ENCODE assay signal across 8 cellular contexts in genomic region chr1:197198911-197199310, GRCh38. TPM values are rescaled to one million over a fixed set of nuclear protein-coding genes. Genes with fewer than 3 reads are reported as not detected.
A peak's percentile ranks its signal among the peaks of the same experiment; 100 is the strongest.
DNase-seq lines count a peak whose midpoint lies in the region; ATAC-seq and TF ChIP-seq lines count a peak whose summit lies in the region.

No MANE protein-coding gene starts in this region.

- H3K4me2 ChIP-seq in GM23248 (ENCODE audit: unreplicated experiment): peak overlapping the region; percentile 95

- peak overlapping the region; percentile 95 for H3K9ac ChIP-seq in GM23248

- intact Hi-C loops in Panc1 (cut with micrococcal nuclease; ENCODE audit: unreplicated experiment): no loop called here
- intact Hi-C loops in esophagus muscularis mucosa (cut with DNase I): loop anchor here (5.0 kb wide), 1 partner anchor 958 kb away; the partner anchor contains the start of gene NEK7
- intact Hi-C loops in psoas muscle (cut with DNase I): no loop called here

- peaks cover 81% of the 10 kb centered on the region for H3K79me2 ChIP-seq in GM23248 (ENCODE audit: insufficient read depth)

- CTCF ChIA-PET in Panc1 (lab: Charles Lee): no interaction called here

- 3% methylated on average over 2 of the region's 2 CpGs for WGBS in GM23248 (ENCODE audit: low coverage in 1 of 2, low lambda C conversion rate in 2 of 2, missing lambda C conversion rate in 2 of 2), 2 experiments
- WGBS in esophagus muscularis mucosa: 42% methylated on average over 2 of the region's 2 CpGs
- 34 to 40% (median 37%) methylated on average over 2 of the region's 2 CpGs for WGBS in psoas muscle, 3 donors

- H3K36me3 ChIP-seq in GM23248 (ENCODE audit: low read depth): no peaks in the 10 kb centered on the region
- no peaks in the 10 kb centered on the region for H3K36me3 ChIP-seq in Panc1 (ENCODE audit: control insufficient read depth, insufficient read depth, low read length)
- no peaks in the 10 kb centered on the region for H3K36me3 ChIP-seq in esophagus muscularis mucosa
- H3K36me3 ChIP-seq in psoas muscle (ENCODE audit: insufficient read depth in 1 of 2, low read depth in 1 of 2): no peaks in the 10 kb centered on the region

- POLR2A ChIA-PET in Panc1 (lab: Charles Lee): no interaction called here

- TF ChIP-seq CTCF in Panc1 (IDR thresholded peaks at IDR 0.05) (no peak), esophagus muscularis mucosa (IDR thresholded peaks at IDR 0.05) (no peak), psoas muscle (IDR thresholded peaks at IDR 0.05) (no peak)

- no peak overlapping the region for H2AFZ ChIP-seq in GM23248

- no peak for TF ChIP-seq POLR2A in esophagus muscularis mucosa (IDR thresholded peaks at IDR 0.05; ENCODE audit: low read depth)

- in situ Hi-C loops in GM23248 (cut with MboI): no loop called here
- in situ Hi-C loops in Panc1 (cut with HindIII; ENCODE audit: low pct_unique_long_range_greater_than_20kb, low sequenced_read_pairs): no loop called here

- H3K27ac ChIP-seq in GM23248 (no peak overlapping the region), Panc1 (ENCODE audit: low read length) (peak overlapping the region; percentile 55), esophagus muscularis mucosa (replicated peaks in 1 of 4) (no peak overlapping the region), psoas muscle (no peak overlapping the region)

- no peaks in the 10 kb centered on the region for H3K9me2 ChIP-seq in GM23248 (ENCODE audit: insufficient read depth)

- peaks cover 3% of the 10 kb centered on the region; the same call in 1 of the 2 replicates for H4K20me1 ChIP-seq in GM23248 (ENCODE audit: insufficient read depth)

- DNase-seq in GM23248 (peak; percentile 34), Panc1 (ENCODE audit: low read depth, low spot score) (no peak), esophagus muscularis mucosa (ENCODE audit: extremely low spot score) (no peak), psoas muscle (no peak), NCI-H2171 treated with DMSO at 0.1 percent for 48 hours (lab: John Stamatoyannopoulos, UW) (no peak), NCI-H2171 (lab: John Stamatoyannopoulos, UW) (no peak)
- DNase-seq in effector CD8-positive, alpha-beta T cell (lab: John Stamatoyannopoulos, UW): no peak

- ATAC-seq in Panc1 (no peak), psoas muscle (no peak), GM18498 (IDR thresholded peaks at IDR 0.05; ENCODE audit: unreplicated experiment) (no peak)

- H3F3A ChIP-seq in GM23248 (ENCODE audit: insufficient read depth): peaks cover 26% of the 10 kb centered on the region

- no TSS peak for BruUV-seq in Panc1 (replicated peaks; lab: Mats Ljungman, UMichigan)

- H3K9me3 ChIP-seq in GM23248 (ENCODE audit: low read depth) (no peaks in the 10 kb centered on the region), Panc1 (ENCODE audit: control insufficient read depth, insufficient read depth, low read depth, low read length) (no peaks in the 10 kb centered on the region), esophagus muscularis mucosa (no peaks in the 10 kb centered on the region), psoas muscle (no peaks in the 10 kb centered on the region)

- H3K4me3 ChIP-seq in GM23248 (peak overlapping the region; percentile 85), Panc1 (ENCODE audit: low read depth in 2 of 2, low read length in 2 of 2) (peak overlapping the region; percentile 84 to 91; a peak in 3 of 4 replicates), esophagus muscularis mucosa (peak overlapping the region; percentile 13 to 76 (median 30)), psoas muscle (peak overlapping the region; percentile 88)

- TF ChIP-seq EP300 in esophagus muscularis mucosa (IDR thresholded peaks at IDR 0.05): no peak

- H3K27me3 ChIP-seq in GM23248 (replicated peaks; ENCODE audit: insufficient read depth) (no peaks in the 10 kb centered on the region), Panc1 (ENCODE audit: control insufficient read depth, insufficient read depth, low read length) (no peaks in the 10 kb centered on the region), esophagus muscularis mucosa (no peaks in the 10 kb centered on the region), psoas muscle (ENCODE audit: insufficient read depth in 3 of 3, low read length in 2 of 3) (no peaks in the 10 kb centered on the region)

- H3K4me1 ChIP-seq in GM23248 (ENCODE audit: insufficient read depth) (peaks cover 43% of the 10 kb centered on the region), Panc1 (ENCODE audit: control insufficient read depth, insufficient read depth, low read length) (peaks cover 15% of the 10 kb centered on the region; the same call in 1 of the 2 replicates), esophagus muscularis mucosa (peaks cover 25 to 64% (median 60%) of the 10 kb centered on the region in 4 donors), psoas muscle (peaks cover 43% of the 10 kb centered on the region)

RNA-seq across cellular contexts. Expression of gene ZBTB41, which starts 2.2 kb away (rescaled TPM):
- total RNA-seq in GM23248 (2014; rRNA removed; shearing (Covaris generic)): 13.7 and 14.6 TPM in 2 replicates
- polyA plus RNA-seq in GM23248 (2016; fragmentation: Nextera tagmentation; extraction: Ambion mirVana) (4.8 and 4.9 TPM in 2 replicates), psoas muscle (1 to 10 TPM; 2.8 to 9.8 (median 3.7) TPM)
- total RNA-seq in Panc1 (2021; ENCODE audit: unreplicated experiment) (13.5 TPM), esophagus muscularis mucosa (10 to 100 TPM in 3 of 4 donors, 1 to 10 TPM in 1; 9.8 to 12.5 (median 10.4) TPM), psoas muscle (10 to 100 TPM in 1 of 4 donors, 1 to 10 TPM in 3; 7.1 to 10.6 (median 8.9) TPM)
- 1.7 TPM for polyA plus RNA-seq in Panc1 (2012; ENCODE audit: insufficient read length)

RNA-seq across cellular contexts. Expression of gene ASPM, which starts 52.4 kb away (rescaled TPM):
- 17.2 and 21.4 TPM in 2 replicates for total RNA-seq in GM23248 (2014; rRNA removed; shearing (Covaris generic))
- polyA plus RNA-seq in GM23248 (2016; fragmentation: Nextera tagmentation; extraction: Ambion mirVana) (6.1 and 7.3 TPM in 2 replicates), psoas muscle (under 1 TPM in 2 of 3 donors, not detected in 1; 0.03 to 0.14 TPM)
- total RNA-seq in Panc1 (2021; ENCODE audit: unreplicated experiment) (26.9 TPM), esophagus muscularis mucosa (under 1 TPM in 3 of 4 donors, not detected in 1; 0.13 to 0.75 (median 0.17) TPM), psoas muscle (under 1 TPM; 0.09 to 0.24 (median 0.13) TPM)
- 4.0 TPM for polyA plus RNA-seq in Panc1 (2012; ENCODE audit: insufficient read length)

Comparison
In these comparisons a context has a peak if more than half of its experiments do, and no peak if none do; other contexts are left out.
1. H3K4me3 ChIP-seq: peak in every context shown above with its lines; median percentile 88 in psoas muscle; 88 in Panc1; 85 in GM23248; 30 in esophagus muscularis mucosa.
2. RNA of gene ASPM, which starts 52.4 kb away (total RNA-seq): 26.9 TPM in Panc1 (single experiment) and 17.2 to 21.4 TPM in GM23248; 0.09 to 0.24 TPM in psoas muscle and 0.13 to 0.75 TPM in esophagus muscularis mucosa; every median in the first group is over 10 times any median in the second.